20 cellular contexts compared by ENCODE assay signal in genomic region chr11:26558191-26558590, GRCh38.
"Had no signal": no experiment of that assay in that cellular context is flagged by ENCODE, and none has a peak within 500 bp of the region (broad histone marks: within the 10 kb centered on the region; RNA-seq: fewer than 3 reads in every experiment).

No MANE protein-coding gene starts in this region.

- H3K4me3 ChIP-seq: coronary artery, esophagus squamous epithelium, gastroesophageal sphincter, ovary, prostate gland, thyroid gland, upper lobe of right lung had no signal

- H3K9me3 ChIP-seq: esophagus squamous epithelium, gastroesophageal sphincter, neutrophil, ovary, prostate gland, thyroid gland, upper lobe of right lung had no signal

- H3K27me3 ChIP-seq: esophagus squamous epithelium, gastroesophageal sphincter, neutrophil, ovary, thyroid gland, upper lobe of right lung had no signal

- DNase-seq: activated CD4-positive, alpha-beta T cell treated with anti-CD3 and anti-CD28 coated beads for 1 hour; activated CD8-positive, alpha-beta memory T cell treated with anti-CD3 and anti-CD28 coated beads for 24 hours; activated CD8-positive, alpha-beta memory T cell treated with anti-CD3 and anti-CD28 coated beads, Interleukin-2, amount 50 U/mL, for 4 hours; activated naive CD4-positive, alpha-beta T cell; activated naive CD8-positive, alpha-beta T cell treated with anti-CD3 and anti-CD28 coated beads for 36 hours; activated T-cell treated with anti-CD3 and anti-CD28 coated beads, Interleukin-2, amount 50 U/mL, for 4 hours; endodermal cell; esophagus squamous epithelium; head of caudate nucleus; hypothalamus; left cardiac atrium; ovary; stimulated activated CD4-positive, alpha-beta T cell treated with anti-CD3 and anti-CD28 coated beads, Interleukin-4, amount 100 ng/mL, for 24 hours; substantia nigra; thyroid gland; upper lobe of right lung had no signal

- H3K36me3 ChIP-seq: esophagus squamous epithelium, gastroesophageal sphincter, neutrophil, ovary, prostate gland, thyroid gland, upper lobe of right lung had no signal

- ATAC-seq: activated T-cell treated with anti-CD3 and anti-CD28 coated beads, Interleukin-2, amount 50 U/mL, for 4 hours; gastroesophageal sphincter; left cardiac atrium; upper lobe of right lung had no signal

- H3K27ac ChIP-seq: coronary artery, esophagus squamous epithelium, gastroesophageal sphincter, neutrophil, ovary, prostate gland, thyroid gland, upper lobe of right lung had no signal

- H3K4me1 ChIP-seq: esophagus squamous epithelium, gastroesophageal sphincter, prostate gland had no signal
